ENCODE assay signal across 8 cellular contexts in the genomic region with DNA sequence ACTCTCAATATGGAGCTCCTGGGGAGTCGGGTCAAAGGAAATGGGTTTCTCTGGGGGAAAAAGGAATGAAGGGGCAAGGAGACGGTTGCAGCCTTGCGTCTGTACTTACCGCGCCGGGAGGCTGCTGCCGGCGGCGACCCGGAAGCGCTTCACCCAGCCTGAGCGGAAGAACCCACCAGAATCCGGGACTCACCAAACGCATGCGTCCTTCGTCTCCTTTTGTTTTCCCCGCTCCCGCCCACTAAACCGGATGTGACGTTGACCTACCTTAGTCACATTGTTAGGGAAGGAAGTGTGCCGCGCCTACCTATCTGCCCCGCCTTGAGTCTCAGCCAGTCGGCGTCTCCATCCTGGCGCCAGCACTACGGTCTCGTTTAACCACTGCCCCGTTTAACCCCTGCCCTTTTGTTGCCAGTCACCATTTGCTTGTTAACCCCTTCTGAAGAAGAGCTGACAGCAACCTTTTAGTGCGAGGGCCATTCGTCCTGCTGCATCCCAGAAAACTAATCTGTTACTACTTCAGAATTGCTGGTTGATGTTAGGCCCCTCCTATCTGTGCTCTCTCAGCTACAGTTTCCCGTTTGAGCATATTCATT. TPM values are rescaled to one million over a fixed set of nuclear protein-coding genes. Genes with fewer than 3 reads are reported as not detected.
DNase-seq lines count a peak whose midpoint lies in the region; ATAC-seq and TF ChIP-seq lines count a peak whose summit lies in the region.

TSS of gene ANAPC15 (minus strand) at position 155 of the 596 bp plus-strand sequence. CDS start 1,419 bp downstream, outside the sequence.

- peaks cover 3% of the 10 kb centered on the region in 2 donors for H3K36me3 Mint-ChIP-seq in activated T-cell treated with anti-CD3 and anti-CD28 coated beads, Interleukin-2, amount 50 U/mL, for 72 hours (ENCODE audit: insufficient read depth in 2 of 2)

- no peaks in the 10 kb centered on the region for H3K9me3 ChIP-seq in Peyer's patch
- no peaks in the 10 kb centered on the region for H3K9me3 ChIP-seq in esophagus squamous epithelium

- H3K27me3 Mint-ChIP-seq in activated T-cell treated with anti-CD3 and anti-CD28 coated beads, Interleukin-2, amount 50 U/mL, for 72 hours (ENCODE audit: low read depth) = no peaks in the 10 kb centered on the region

- peak within 1 kb of the TSS; percentile 83 for H3K27ac ChIP-seq in KMS-11
- peak within 1 kb of the TSS; percentile 92 to 99 (median 96) for H3K27ac ChIP-seq in Peyer's patch
- H3K27ac ChIP-seq in esophagus squamous epithelium = peak within 1 kb of the TSS; percentile 89 to 99 (median 98)

- H3K4me3 ChIP-seq in KMS-11 (IDR thresholded peaks at IDR 0.05; ENCODE audit: insufficient read depth, low read depth, low read length) (no peak within 1 kb of the TSS), Peyer's patch (peak within 1 kb of the TSS; percentile 61 to 83 (median 71)), esophagus squamous epithelium (peak within 1 kb of the TSS; percentile 47 to 79 (median 72))

- H4K20me1 ChIP-seq in KMS-11 (ENCODE audit: insufficient read depth) = no peaks in the 10 kb centered on the region

- peak within 1 kb of the TSS; percentile 95 for H3K27ac Mint-ChIP-seq in activated T-cell treated with anti-CD3 and anti-CD28 coated beads, Interleukin-2, amount 50 U/mL, for 72 hours

- H3K9me3 Mint-ChIP-seq in activated T-cell treated with anti-CD3 and anti-CD28 coated beads, Interleukin-2, amount 50 U/mL, for 72 hours = peaks cover 0 to 2% of the 10 kb centered on the region in 2 donors

- TF ChIP-seq CTCF in KMS-11 (conservative IDR thresholded peaks at IDR 0.05; ENCODE audit: low read depth, low read length) (no peak), Peyer's patch (IDR thresholded peaks at IDR 0.05) (no peak), esophagus squamous epithelium (IDR thresholded peaks at IDR 0.05) (peak in 4 of 6 experiments; percentile 9 to 28 (median 15))

- H3K79me2 ChIP-seq in KMS-11 (ENCODE audit: insufficient read depth, low read depth) = no peaks in the 10 kb centered on the region

- 0 to 1% methylated on average over 25 to 32 of the region's 32 CpGs for WGBS in esophagus squamous epithelium, 2 donors

- DNase-seq in DMS53 (lab: John Stamatoyannopoulos, UW) (peak; percentile 100), Peyer's patch (peak; percentile 96 to 100 (median 100)), esophagus squamous epithelium (lab: John Stamatoyannopoulos, UW) (peak; percentile 98), myocyte (ENCODE audit: low read depth) (peak; percentile 100)
- DNase-seq in activated T-cell treated with anti-CD3 and anti-CD28 coated beads, Interleukin-2, amount 50 U/mL, for 72 hours = peak; percentile 98 to 99
- peak; percentile 90 to 100 for DNase-seq in stimulated activated CD8-positive, alpha-beta memory T cell treated with anti-CD3 and anti-CD28 coated beads, Interleukin-7, amount 100 ng/mL, for 48 hours (ENCODE audit: extremely low read depth in 1 of 2, low read depth in 1 of 2)

- peaks cover 18% of the 10 kb centered on the region for H3K4me1 ChIP-seq in KMS-11 (ENCODE audit: low read depth, poor library complexity, severe bottlenecking)
- peaks cover 0 to 15% (median 3%) of the 10 kb centered on the region in 4 donors for H3K4me1 ChIP-seq in Peyer's patch
- H3K4me1 ChIP-seq in esophagus squamous epithelium = peaks cover 0 to 21% (median 8%) of the 10 kb centered on the region in 3 donors

- no peaks in the 10 kb centered on the region for H3K27me3 ChIP-seq in KMS-11 (ENCODE audit: insufficient read depth, low read depth)
- H3K27me3 ChIP-seq in Peyer's patch = no peaks in the 10 kb centered on the region
- no peaks in the 10 kb centered on the region for H3K27me3 ChIP-seq in esophagus squamous epithelium

- ATAC-seq in GM21737 (IDR thresholded peaks at IDR 0.05; ENCODE audit: unreplicated experiment) = peak; percentile 59
- peak; percentile 87 to 88 for ATAC-seq in activated T-cell treated with anti-CD3 and anti-CD28 coated beads, Interleukin-2, amount 50 U/mL, for 72 hours (replicated peaks in 1 of 2)

- peak within 1 kb of the TSS; percentile 84 for H3K4me2 ChIP-seq in KMS-11

- TF ChIP-seq POLR2A in Peyer's patch (IDR thresholded peaks at IDR 0.05) = peak; percentile 92 to 96
- TF ChIP-seq POLR2A in esophagus squamous epithelium (IDR thresholded peaks at IDR 0.05) = peak in 3 of 4 donors; percentile 80 to 95 (median 86)

- H3K4me1 Mint-ChIP-seq in activated T-cell treated with anti-CD3 and anti-CD28 coated beads, Interleukin-2, amount 50 U/mL, for 72 hours (ENCODE audit: low read depth) = peaks cover 9% of the 10 kb centered on the region

- intact Hi-C loops in esophagus squamous epithelium (cut with DNase I) = no loop called here

- H2AFZ ChIP-seq in KMS-11 (ENCODE audit: low read depth) = peak within 1 kb of the TSS; percentile 61

- H3K9ac ChIP-seq in KMS-11 = peak within 1 kb of the TSS; percentile 84

- H3K4me3 Mint-ChIP-seq in activated T-cell treated with anti-CD3 and anti-CD28 coated beads, Interleukin-2, amount 50 U/mL, for 72 hours = peak within 1 kb of the TSS; percentile 85 to 86

- H3K36me3 ChIP-seq in KMS-11 (ENCODE audit: insufficient read depth) (no peaks in the 10 kb centered on the region), Peyer's patch (peaks cover 0 to 10% (median 0%) of the 10 kb centered on the region in 3 donors), esophagus squamous epithelium (peaks cover 0 to 29% (median 0%) of the 10 kb centered on the region in 3 donors)

RNA-seq across cellular contexts. Expression of gene ANAPC15, which starts in this region (rescaled TPM):
- 10 to 100 TPM; 24.5 to 56.1 (median 43.0) TPM for total RNA-seq in Peyer's patch
- total RNA-seq in activated T-cell treated with anti-CD3 and anti-CD28 coated beads, Interleukin-2, amount 50 U/mL, for 72 hours = 10 to 100 TPM; 63.8 to 79.8 TPM
- 10 to 100 TPM; 17.7 to 35.3 (median 23.5) TPM for total RNA-seq in esophagus squamous epithelium
- 23.1 and 25.3 TPM in 2 replicates for total RNA-seq in myocyte
- 57.1 TPM for polyA plus RNA-seq in myocyte (2012)

Comparison
In these comparisons a context has a peak if more than half of its experiments do, and no peak if none do; other contexts are left out.
1. CTCF ChIP-seq: peak in esophagus squamous epithelium (4 of 6); none in KMS-11 (single experiment) and Peyer's patch (0 of 6).
2. Peak in every context shown above with its lines, with median percentiles within 50 percentile points of each other: DNase-seq and H3K27ac ChIP-seq.